In the genomic region with DNA sequence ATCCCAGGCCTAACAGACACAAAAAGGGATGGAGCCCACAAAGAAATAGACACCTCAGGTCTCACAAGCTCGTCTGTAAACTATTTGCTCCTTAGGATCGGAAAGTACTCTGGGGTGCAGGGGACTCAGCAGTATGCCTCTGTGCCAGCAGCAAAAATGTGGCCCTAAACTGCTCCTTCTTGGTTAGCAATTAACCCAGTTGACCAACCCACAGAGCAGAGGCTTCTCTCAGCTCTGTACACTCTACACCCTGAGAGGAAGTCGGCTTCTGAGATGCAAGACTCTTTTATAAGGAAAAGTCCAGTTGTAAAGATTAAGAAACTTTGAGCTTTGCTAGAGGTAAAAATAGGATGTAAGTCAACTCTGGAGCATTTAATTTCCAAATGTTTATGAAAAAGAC, we compare ENCODE assay signal across 16 cellular contexts.
A peak's percentile ranks its signal among the peaks of the same experiment; 100 is the strongest.
DNase-seq lines count a peak whose midpoint lies in the region; ATAC-seq, FAIRE-seq and TF ChIP-seq lines count a peak whose summit lies in the region.
"Had no signal": no experiment of that assay in that cellular context is flagged by ENCODE, and none has a peak within 500 bp of the region (broad histone marks: within the 10 kb centered on the region; RNA-seq: fewer than 3 reads in every experiment).

No MANE protein-coding gene starts in this region.

- no peaks in the 10 kb centered on the region for H4K20me1 ChIP-seq in mammary epithelial cell (ENCODE audit: insufficient read depth, low read length)

- H3K4me1 ChIP-seq in mammary epithelial cell (ENCODE audit: insufficient read depth, low read length) (peaks cover 17% of the 10 kb centered on the region), breast epithelium (no peaks in the 10 kb centered on the region)

- dilution Hi-C loops in mammary epithelial cell (cut with HindIII; ENCODE audit: low sequenced_read_pairs) = no loop called here

- intact Hi-C loops in mammary epithelial cell (cut with micrococcal nuclease) (no loop called here), breast epithelium (cut with DNase I; ENCODE audit: low total_unique reads) (no loop called here)

- in situ Hi-C loops in mammary epithelial cell (cut with MboI; ENCODE audit: low sequenced_read_pairs in 2 of 2) = no loop called here

- TF ChIP-seq POLR2A in breast epithelium (IDR thresholded peaks at IDR 0.05) (no peak), GM12891 (IDR thresholded peaks at IDR 0.05; ENCODE audit: low read depth, low read length) (no peak)

- no peaks in the 10 kb centered on the region for H3K79me2 ChIP-seq in mammary epithelial cell (ENCODE audit: insufficient read depth, low read length)

- H3K27me3 ChIP-seq in mammary epithelial cell (ENCODE audit: insufficient read depth, low read length) = no peaks in the 10 kb centered on the region
- H3K27me3 ChIP-seq in breast epithelium = no peaks in the 10 kb centered on the region
- H3K27me3 ChIP-seq: cardiac muscle cell had no signal

- no peaks in the 10 kb centered on the region for H3K36me3 ChIP-seq in mammary epithelial cell (ENCODE audit: insufficient read depth, low read length)
- no peaks in the 10 kb centered on the region for H3K36me3 ChIP-seq in breast epithelium
- H3K36me3 ChIP-seq: cardiac muscle cell had no signal

- 96% methylated on average over 3 of the region's 3 CpGs for WGBS in mammary epithelial cell (ENCODE audit: low coverage, missing lambda C conversion rate)

- H3K27ac ChIP-seq in mammary epithelial cell (ENCODE audit: insufficient read depth, low read depth, low read length) = peak overlapping the region; percentile 71
- H3K27ac ChIP-seq in breast epithelium = no peak overlapping the region
- peak overlapping the region; percentile 31 for H3K27ac ChIP-seq in substantia nigra (ENCODE audit: low read depth, low read length, poor library complexity, severe bottlenecking)
- H3K27ac ChIP-seq: cardiac muscle cell had no signal

- H3K4me3 ChIP-seq in mammary epithelial cell (replicated peaks in 1 of 3; ENCODE audit: insufficient read depth in 1 of 3, low read depth in 2 of 3, low read length in 3 of 3) = no peak overlapping the region
- H3K4me3 ChIP-seq in breast epithelium = no peak overlapping the region
- H3K4me3 ChIP-seq: cardiac muscle cell, GM23338, smooth muscle cell had no signal

- CTCF ChIA-PET in mammary epithelial cell (lab: Charles Lee; ENCODE audit: low non-redundant PET) = interaction anchor here (0.5 kb wide), 1 partner anchor 11 kb away, joined by 15 read pairs; no protein-coding TSS in a partner anchor

- DNase-seq in mammary epithelial cell (no peak), breast epithelium (ENCODE audit: low spot score in 2 of 2) (no peak), substantia nigra (lab: John Stamatoyannopoulos, UW) (no peak), GM12891 (ENCODE audit: insufficient read length, low spot score) (no peak)
- DNase-seq in activated CD4-positive, CD25-positive, alpha-beta regulatory T cell (lab: John Stamatoyannopoulos, UW) = no peak
- DNase-seq: activated B cell treated with CpG ODN at 0.5 μM for 24 hours; activated CD8-positive, alpha-beta memory T cell treated with anti-CD3 and anti-CD28 coated beads, Interleukin-2, amount 50 U/mL, for 48 hours; islet precursor cell; NCI-H345 had no signal

- FAIRE-seq in GM12891 (lab: Jason Lieb, UNC) = no peak
- FAIRE-seq: A204.1 had no signal

- BruUV-seq in mammary epithelial cell (replicated peaks; lab: Mats Ljungman, UMichigan) = no TSS peak

- ATAC-seq in HG02759 (IDR thresholded peaks at IDR 0.05; ENCODE audit: unreplicated experiment) = peak; percentile 78
- peak; percentile 65 for ATAC-seq in HG03520 (IDR thresholded peaks at IDR 0.05; ENCODE audit: unreplicated experiment)
- no peak for ATAC-seq in esophagus mucosa
- ATAC-seq: GM23338 had no signal

- no peak overlapping the region for H3K4me2 ChIP-seq in mammary epithelial cell (ENCODE audit: insufficient read depth, low read depth, low read length)
- H3K4me2 ChIP-seq: GM23338, smooth muscle cell had no signal

- H3K9ac ChIP-seq in mammary epithelial cell (ENCODE audit: insufficient read depth, low read length) = no peak overlapping the region

- peak overlapping the region; percentile 82 for H2AFZ ChIP-seq in mammary epithelial cell (ENCODE audit: low read depth, low read length)
- H2AFZ ChIP-seq: GM23338 had no signal

- H3K9me3 ChIP-seq in mammary epithelial cell (replicated peaks; ENCODE audit: insufficient read depth, low read length) = no peaks in the 10 kb centered on the region
- H3K9me3 ChIP-seq in breast epithelium = no peaks in the 10 kb centered on the region

- TF ChIP-seq CTCF in mammary epithelial cell (conservative IDR thresholded peaks at IDR 0.05 in 1 of 2, IDR thresholded peaks at IDR 0.05 in 1 of 2; ENCODE audit: extremely low read depth in 1 of 2, insufficient read depth in 1 of 2, low read depth in 1 of 2, low read length in 2 of 2) (no peak), breast epithelium (IDR thresholded peaks at IDR 0.05) (no peak)

TF ChIP-seq in GM12891, 5 proteins besides CTCF, POLR2A, EP300 and RAD21:
- TF ChIP-seq TAF1 (IDR thresholded peaks at IDR 0.05; ENCODE audit: low read depth, low read length) (no peak), PAX5 (IDR thresholded peaks at IDR 0.05; ENCODE audit: insufficient read depth, low read length, severe bottlenecking) (no peak), POU2F2 (IDR thresholded peaks at IDR 0.05; ENCODE audit: low read depth, low read length) (no peak), POLR2AphosphoS5 (IDR thresholded peaks at IDR 0.05; ENCODE audit: low read depth, low read length) (no peak), SPI1 (IDR thresholded peaks at IDR 0.05; ENCODE audit: low read depth, low read length) (no peak)
TF ChIP-seq in GM12891: peak in this region for 0.

Comparison
In these comparisons a context has a peak if more than half of its experiments do, and no peak if none do; other contexts are left out.
1. H3K27ac ChIP-seq: peak in mammary epithelial cell (single experiment) and substantia nigra (single experiment); none in breast epithelium (0 of 2).